24 cellular contexts compared by ENCODE assay signal in the genomic region with DNA sequence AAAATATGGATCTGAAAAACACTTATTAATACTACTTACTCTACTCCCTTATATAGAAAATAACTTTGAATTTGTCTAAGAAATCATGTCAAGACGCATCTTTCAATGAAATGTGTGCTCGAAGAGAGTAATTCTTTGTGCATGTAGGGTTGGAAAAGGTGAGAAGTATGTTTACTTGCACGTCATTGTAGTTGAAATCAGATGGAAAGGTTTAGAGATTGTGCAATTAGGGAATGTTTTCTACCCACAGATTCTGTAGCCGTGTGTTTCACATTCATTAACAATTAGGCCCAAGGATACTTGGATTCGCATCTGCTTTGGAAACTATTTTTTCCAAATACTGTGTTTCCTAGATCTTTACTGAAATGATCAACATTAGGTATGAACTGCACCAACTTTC. TPM values are rescaled to one million over a fixed set of nuclear protein-coding genes. Genes with fewer than 3 reads are reported as not detected.
DNase-seq lines count a peak whose midpoint lies in the region; ATAC-seq, FAIRE-seq and TF ChIP-seq lines count a peak whose summit lies in the region.
"Had no signal": no experiment of that assay in that cellular context is flagged by ENCODE, and none has a peak within 500 bp of the region (broad histone marks: within the 10 kb centered on the region; RNA-seq: fewer than 3 reads in every experiment).

No MANE protein-coding gene starts in this region.

- DNase-seq in AG08395 (ENCODE audit: low spot score) (peak; percentile 44), HFFc6 (peak; percentile 7), epithelial cell of esophagus (ENCODE audit: low read depth) (peak; percentile 81), lung (ENCODE audit: low spot score) (no peak), DMS79 (lab: John Stamatoyannopoulos, UW) (no peak), vagina (ENCODE audit: extremely low spot score in 2 of 2) (no peak), GM19239 (ENCODE audit: insufficient read length, low spot score) (no peak), GM19238 (ENCODE audit: insufficient read length, low spot score) (no peak)
- DNase-seq: activated CD4-positive, alpha-beta T cell treated with anti-CD3 and anti-CD28 coated beads, Interleukin-2, amount 50 U/mL, for 48 hours; activated effector memory CD4-positive, alpha-beta T cell treated with Interleukin-2 at 50 U/mL for 16 hours; CD8-positive, alpha-beta memory T cell; DMS53; erythroblast; left ventricle myocardium inferior; NCI-H1092; NCI-H1930; NK-92 treated with Interleukin-12 subunit alpha and Interleukin-12 subunit beta, amount 100 ng/mL, for 24 hours; spleen; stimulated activated CD4-positive, alpha-beta T cell treated with anti-CD3 and anti-CD28 coated beads, Interleukin-4, amount 100 ng/mL, for 24 hours; upper lobe of left lung had no signal

- H3K36me3 Mint-ChIP-seq in HFFc6 (ENCODE audit: low read depth): no peaks in the 10 kb centered on the region

- TF ChIP-seq CTCF in HFFc6 (IDR thresholded peaks at IDR 0.05) (no peak), epithelial cell of esophagus (IDR thresholded peaks at IDR 0.05; ENCODE audit: insufficient read depth, low read depth, low read length, missing control alignments) (no peak), lung (IDR thresholded peaks at IDR 0.05; ENCODE audit: control extremely low read depth, extremely low read depth) (no peak), vagina (IDR thresholded peaks at IDR 0.05) (no peak)

- no peak overlapping the region for H3K27ac Mint-ChIP-seq in HFFc6

- no peak overlapping the region for H3K4me3 Mint-ChIP-seq in HFFc6
- H3K4me3 Mint-ChIP-seq: CD8-positive, alpha-beta memory T cell had no signal

- no peaks in the 10 kb centered on the region; the same call in 1 of the 2 replicates for H3K27me3 Mint-ChIP-seq in HFFc6 (ENCODE audit: insufficient read depth)
- H3K27me3 Mint-ChIP-seq: CD8-positive, alpha-beta memory T cell had no signal

- H3K27ac ChIP-seq in lung (ENCODE audit: low read depth in 1 of 2, low read length in 1 of 2): no peak overlapping the region
- no peak overlapping the region for H3K27ac ChIP-seq in vagina
- H3K27ac ChIP-seq: cardiac muscle cell, left ventricle myocardium inferior, spleen, upper lobe of left lung had no signal

- no peak for TF ChIP-seq POLR2A in vagina (IDR thresholded peaks at IDR 0.05)

- H3K4me3 ChIP-seq in epithelial cell of esophagus (ENCODE audit: low read length): no peak overlapping the region
- no peak overlapping the region for H3K4me3 ChIP-seq in lung
- H3K4me3 ChIP-seq in vagina: no peak overlapping the region
- H3K4me3 ChIP-seq: cardiac muscle cell, HAP-1, left ventricle myocardium inferior, spleen, upper lobe of left lung had no signal

- H3K36me3 ChIP-seq in lung (ENCODE audit: control insufficient read depth in 2 of 2, insufficient read depth in 2 of 2, low read length in 2 of 2) (peaks cover 0 to 1% of the 10 kb centered on the region in 2 donors), vagina (no peaks in the 10 kb centered on the region)
- H3K36me3 ChIP-seq: cardiac muscle cell, HAP-1, left ventricle myocardium inferior, spleen, upper lobe of left lung had no signal

- 41 to 44% methylated on average over 5 of the region's 5 CpGs for WGBS in lung, 2 donors

- intact Hi-C loops in vagina (cut with DNase I): no loop called here

- H3K9me3 ChIP-seq in lung (ENCODE audit: control insufficient read depth in 2 of 2, insufficient read depth in 1 of 2, low read length in 1 of 2) (no peaks in the 10 kb centered on the region), vagina (no peaks in the 10 kb centered on the region)
- H3K9me3 ChIP-seq: HAP-1, left ventricle myocardium inferior, spleen, upper lobe of left lung had no signal

- H3K4me1 Mint-ChIP-seq in HFFc6 (ENCODE audit: low read depth): peaks cover 18% of the 10 kb centered on the region

- H3K27me3 ChIP-seq in lung (ENCODE audit: control insufficient read depth, insufficient read depth) (no peaks in the 10 kb centered on the region), vagina (no peaks in the 10 kb centered on the region)
- H3K27me3 ChIP-seq: cardiac muscle cell, spleen, upper lobe of left lung had no signal

- peaks cover 0 to 2% of the 10 kb centered on the region in 2 donors for H3K4me1 ChIP-seq in lung (ENCODE audit: control insufficient read depth in 2 of 2, insufficient read depth in 2 of 2, low read length in 2 of 2)
- H3K4me1 ChIP-seq in vagina: no peaks in the 10 kb centered on the region
- H3K4me1 ChIP-seq: left ventricle myocardium inferior had no signal

- no peaks in the 10 kb centered on the region for H3K9me3 Mint-ChIP-seq in HFFc6
- H3K9me3 Mint-ChIP-seq: CD8-positive, alpha-beta memory T cell had no signal

- ATAC-seq in lung (ENCODE audit: insufficient read depth, low FRiP score): peak; percentile 34

- FAIRE-seq in GM19239 (lab: Jason Lieb, UNC): no peak
- FAIRE-seq: A204.1, RCC 7860 had no signal

RNA-seq across cellular contexts. Expression of a gene that starts 58.2 kb away (rescaled TPM):
- total RNA-seq in HFFc6 (2021; fragmentation: NEBNext Ultra II Directional; extraction: Animal tissue kit (Norgen Biotek cat#: 25700)): 100 to 1,000 TPM; 186 to 233 (median 222) TPM
- total RNA-seq in lung (100 to 1,000 TPM; 119 to 217 TPM), vagina (76.9 TPM)
- 100 to 1,000 TPM; 207 to 351 TPM for polyA plus RNA-seq in lung

Comparison
In these comparisons a context has a peak if more than half of its experiments do, and no peak if none do; other contexts are left out.
1. DNase-seq: peak in AG08395 (single experiment), HFFc6 (single experiment) and epithelial cell of esophagus (single experiment); none in lung (single experiment), DMS79 (single experiment), vagina (0 of 2), GM19239 (single experiment) and GM19238 (single experiment).